Comparison of ENCODE assay signal across 25 cellular contexts in genomic region chr18:70376914-70377258, GRCh38.
DNase-seq lines count a peak whose midpoint lies in the region; ATAC-seq and TF ChIP-seq lines count a peak whose summit lies in the region.
"Had no signal": no experiment of that assay in that cellular context is flagged by ENCODE, and none has a peak within 500 bp of the region (broad histone marks: within the 10 kb centered on the region; RNA-seq: fewer than 3 reads in every experiment).

No MANE protein-coding gene starts in this region.

- CTCF ChIA-PET in HCT116 (lab: Charles Lee) = no interaction called here

- H3K4me3 ChIP-seq in HCT116 (replicated peaks in 1 of 2; ENCODE audit: low read depth in 1 of 2, low read length in 2 of 2) (no peak overlapping the region), body of pancreas (no peak overlapping the region), BE2C (ENCODE audit: low read depth, low read length) (no peak overlapping the region)
- H3K4me3 ChIP-seq: neural progenitor cell, SJSA1, upper lobe of right lung had no signal

- peaks cover 13% of the 10 kb centered on the region for H3K4me1 Mint-ChIP-seq in osteocyte (ENCODE audit: unreplicated experiment)
- H3K4me1 Mint-ChIP-seq: CD8-positive, alpha-beta memory T cell had no signal

- no peaks in the 10 kb centered on the region for H3K27me3 ChIP-seq in HCT116 (ENCODE audit: insufficient read depth, low read length)
- no peaks in the 10 kb centered on the region for H3K27me3 ChIP-seq in body of pancreas
- H3K27me3 ChIP-seq in BE2C = no peaks in the 10 kb centered on the region
- H3K27me3 ChIP-seq: neural progenitor cell, SJSA1, upper lobe of right lung had no signal

- 7 to 15% methylated on average over 4 of the region's 4 CpGs for WGBS in body of pancreas, 2 donors

- peak overlapping the region; percentile 64 for H3K27ac ChIP-seq in HCT116 (ENCODE audit: low read depth, low read length)
- H3K27ac ChIP-seq in body of pancreas = peak overlapping the region; percentile 9 to 82 (median 70)
- H3K27ac ChIP-seq: neural progenitor cell, SJSA1, upper lobe of right lung, VCaP had no signal

- peaks cover 0 to 4% of the 10 kb centered on the region in 2 experiments; a peak in 1 of 4 replicates for H3K36me3 ChIP-seq in HCT116 (ENCODE audit: control insufficient read depth in 1 of 2, insufficient read depth in 2 of 2, low read length in 2 of 2)
- no peaks in the 10 kb centered on the region for H3K36me3 ChIP-seq in body of pancreas (replicated peaks in 1 of 2; ENCODE audit: insufficient read depth in 1 of 2, low read depth in 2 of 2)
- no peaks in the 10 kb centered on the region for H3K36me3 ChIP-seq in BE2C
- H3K36me3 ChIP-seq: neural progenitor cell, SJSA1, upper lobe of right lung had no signal

- H3K27me3 Mint-ChIP-seq in osteocyte (ENCODE audit: unreplicated experiment) = no peaks in the 10 kb centered on the region

- intact Hi-C loops in HCT116 (cut with micrococcal nuclease) (no loop called here), body of pancreas (cut with DNase I) (no loop called here)

- peak overlapping the region; percentile 57 for H3K4me2 ChIP-seq in HCT116 (ENCODE audit: low read length)
- H3K4me2 ChIP-seq: neural progenitor cell had no signal

- ATAC-seq in HCT116 = no peak
- peak; percentile 95 for ATAC-seq in body of pancreas
- ATAC-seq in left lobe of liver = peak; percentile 89
- no peak for ATAC-seq in HG03025 (IDR thresholded peaks at IDR 0.05; ENCODE audit: low FRiP score, unreplicated experiment)
- ATAC-seq: PC-3, T-helper 17 cell, upper lobe of right lung had no signal

- TF ChIP-seq CTCF in HCT116 (IDR thresholded peaks at IDR 0.05 in 2 of 3, conservative IDR thresholded peaks at IDR 0.05 in 1 of 3; ENCODE audit: borderline replicate concordance in 1 of 3, insufficient read depth in 1 of 3, low read depth in 2 of 3, low read length in 2 of 3) = no peak
- TF ChIP-seq CTCF in body of pancreas (IDR thresholded peaks at IDR 0.05) = no peak
- no peak for TF ChIP-seq CTCF in osteocyte (IDR thresholded peaks at IDR 0.05)
- TF ChIP-seq CTCF in GM20000 (IDR thresholded peaks at IDR 0.05; ENCODE audit: extremely low read depth, missing control alignments) = no peak
- TF ChIP-seq CTCF in BE2C (IDR thresholded peaks at IDR 0.05; ENCODE audit: low read depth, low read length) = no peak

- RAD21 ChIA-PET in HCT116 (lab: Charles Lee; ENCODE audit: low non-redundant PET in 1 of 2, low total read pairs in 2 of 2, uncharacterized antibody in 2 of 2, unreplicated experiment in 2 of 2) = no interaction called here

- no peak for DNase-seq in HCT116 (ENCODE audit: low read depth, low spot score)
- peak in 3 of 4 donors; percentile 33 to 70 (median 39) for DNase-seq in body of pancreas
- DNase-seq in left lobe of liver (ENCODE audit: low spot score) = peak; percentile 62
- peak; percentile 98 for DNase-seq in renal cortical epithelial cell (ENCODE audit: low read depth)
- no peak for DNase-seq in osteocyte (ENCODE audit: extremely low spot score, unreplicated experiment)
- no peak for DNase-seq in GM20000 (ENCODE audit: low spot score)
- no peak for DNase-seq in BE2C
- DNase-seq: activated CD4-positive, alpha-beta T cell treated with anti-CD3 and anti-CD28 coated beads, Interleukin-2, amount 50 U/mL, for 1 hour; activated CD8-positive, alpha-beta memory T cell treated with anti-CD3 and anti-CD28 coated beads, Interleukin-2, amount 50 U/mL, for 4 hours; activated effector memory CD4-positive, alpha-beta T cell treated with anti-CD3 and anti-CD28 coated beads, Interleukin-2, amount 50 U/mL, for 16 hours; CD8-positive, alpha-beta memory T cell; EL; foreskin melanocyte; KG1; MV-4-11; NCI-H187 treated with DMSO at 0.1 percent for 48 hours; PC-3; retina; T-helper 17 cell; upper lobe of right lung had no signal

- H3K36me3 Mint-ChIP-seq in osteocyte (ENCODE audit: unreplicated experiment) = no peaks in the 10 kb centered on the region
- H3K36me3 Mint-ChIP-seq: CD8-positive, alpha-beta memory T cell; mesothelial cell of epicardium; neural progenitor cell had no signal

- TF ChIP-seq POLR2A in HCT116 (IDR thresholded peaks at IDR 0.05; ENCODE audit: borderline replicate concordance, extremely low read depth, insufficient read depth, insufficient read length) (no peak), body of pancreas (IDR thresholded peaks at IDR 0.05) (peak in 1 of 3 donors; percentile 23)

- no peak for TF ChIP-seq RAD21 in HCT116 (IDR thresholded peaks at IDR 0.05; ENCODE audit: low read depth)

- H4K20me1 ChIP-seq in HCT116 (ENCODE audit: insufficient read depth) = no peaks in the 10 kb centered on the region

- H3K4me1 ChIP-seq in HCT116 (ENCODE audit: control insufficient read depth in 1 of 2, insufficient read depth in 2 of 2, low read length in 2 of 2) = peaks cover 75 to 90% of the 10 kb centered on the region in 2 experiments
- peaks cover 38% of the 10 kb centered on the region for H3K4me1 ChIP-seq in body of pancreas
- peaks cover 7% of the 10 kb centered on the region; the same call in 1 of the 2 replicates for H3K4me1 ChIP-seq in BE2C
- H3K4me1 ChIP-seq: upper lobe of right lung had no signal

- no peaks in the 10 kb centered on the region for H3K9me2 ChIP-seq in HCT116 (ENCODE audit: insufficient read depth)

- H3K4me3 Mint-ChIP-seq in osteocyte (ENCODE audit: unreplicated experiment) = no peak overlapping the region
- H3K4me3 Mint-ChIP-seq: CD8-positive, alpha-beta memory T cell; mesothelial cell of epicardium; neural progenitor cell; T-helper 17 cell had no signal

- no TSS peak for BruUV-seq in HCT116 (replicated peaks; lab: Mats Ljungman, UMichigan)

- POLR2A ChIA-PET in HCT116 (lab: Charles Lee) = no interaction called here

- H3K9me3 Mint-ChIP-seq in osteocyte (ENCODE audit: unreplicated experiment) = no peaks in the 10 kb centered on the region
- H3K9me3 Mint-ChIP-seq: mesothelial cell of epicardium, neural progenitor cell had no signal

- H3K79me2 ChIP-seq in HCT116 (ENCODE audit: insufficient read depth, low read length) = peaks cover under 1% of the 10 kb centered on the region; the same call in 1 of the 2 replicates

- H3K27ac Mint-ChIP-seq in osteocyte (ENCODE audit: unreplicated experiment) = no peak overlapping the region
- H3K27ac Mint-ChIP-seq: CD8-positive, alpha-beta memory T cell; mesothelial cell of epicardium; neural progenitor cell; T-helper 17 cell had no signal

- H3K9me3 ChIP-seq in HCT116 (ENCODE audit: control insufficient read depth in 1 of 2, insufficient read depth in 1 of 2, low read depth in 1 of 2, low read length in 2 of 2) (no peaks in the 10 kb centered on the region), body of pancreas (no peaks in the 10 kb centered on the region), BE2C (no peaks in the 10 kb centered on the region)
- H3K9me3 ChIP-seq: SJSA1, upper lobe of right lung had no signal

- H3K9ac ChIP-seq in HCT116 (ENCODE audit: low read length) = peak overlapping the region; percentile 56
- H3K9ac ChIP-seq: neural progenitor cell had no signal

- H2AFZ ChIP-seq in HCT116 (ENCODE audit: low read depth, low read length, poor library complexity, severe bottlenecking) = peak overlapping the region; percentile 14
- H2AFZ ChIP-seq: neural progenitor cell had no signal

TF ChIP-seq in HCT116, 20 proteins besides CTCF, POLR2A, EP300 and RAD21:
- TF ChIP-seq POLR2AphosphoS5 (IDR thresholded peaks at IDR 0.05; ENCODE audit: low read depth, low read length) = no peak
- TF ChIP-seq ELF1 (IDR thresholded peaks at IDR 0.05; ENCODE audit: borderline replicate concordance, low read depth) = no peak
- no peak for TF ChIP-seq REST (IDR thresholded peaks at IDR 0.05; ENCODE audit: low read depth)

Comparison
In these comparisons a context has a peak if more than half of its experiments do, and no peak if none do; other contexts are left out.
1. ATAC-seq: peak in body of pancreas (single experiment) and left lobe of liver (single experiment); none in HCT116 (single experiment) and HG03025 (single experiment).
2. DNase-seq: peak in body of pancreas (3 of 4), left lobe of liver (single experiment) and renal cortical epithelial cell (single experiment); none in HCT116 (single experiment), osteocyte (single experiment), GM20000 (single experiment) and BE2C (single experiment).